In genomic region chr1:116128669-116129068, GRCh38 we compare ENCODE assay signal across 12 cellular contexts. TPM values are rescaled to one million over a fixed set of nuclear protein-coding genes. Genes with fewer than 3 reads are reported as not detected.
DNase-seq lines count a peak whose midpoint lies in the region; ATAC-seq and TF ChIP-seq lines count a peak whose summit lies in the region.
"Had no signal": no experiment of that assay in that cellular context is flagged by ENCODE, and none has a peak within 500 bp of the region (broad histone marks: within the 10 kb centered on the region; RNA-seq: fewer than 3 reads in every experiment).

No MANE protein-coding gene starts in this region.

- CTCF ChIA-PET in activated naive CD4-positive, alpha-beta T cell treated with anti-CD3 and anti-CD28 coated beads, Interleukin-2, amount 10 ng/mL, durations not matched to agents 7 days and 5 days (lab: Charles Lee) = no interaction called here

- DNase-seq in stimulated activated CD4-positive, alpha-beta T cell treated with anti-CD3 and anti-CD28 coated beads, Interleukin-12 subunit alpha, Interleukin-12 subunit beta, amount 100 ng/mL, for 24 hours (ENCODE audit: low read depth in 2 of 2) = peak; percentile 18 to 24
- DNase-seq in stimulated activated CD4-positive, alpha-beta T cell treated with anti-CD3 and anti-CD28 coated beads, Interleukin-12 subunit alpha, Interleukin-12 subunit beta, amount 100 ng/mL, for 4 hours = no peak
- DNase-seq in activated naive CD4-positive, alpha-beta T cell treated with anti-CD3 and anti-CD28 coated beads, Interleukin-2, amount 10 ng/mL, durations not matched to agents 7 days and 5 days = peak; percentile 34
- DNase-seq in stimulated activated CD4-positive, alpha-beta T cell treated with anti-CD3 and anti-CD28 coated beads, Interleukin-2, amount 100 ng/mL, for 4 hours (ENCODE audit: low read depth) = peak; percentile 51
- DNase-seq in C1 segment of cervical spinal cord (lab: John Stamatoyannopoulos, UW) (no peak), sigmoid colon (no peak), Kasumi-1 (lab: John Stamatoyannopoulos, UW) (no peak)
- DNase-seq: T-helper 9 cell had no signal

- no peak for ATAC-seq in GM18505 (IDR thresholded peaks at IDR 0.05; ENCODE audit: unreplicated experiment)
- ATAC-seq: gastroesophageal sphincter had no signal

- no peak overlapping the region for H3K4me3 Mint-ChIP-seq in activated naive CD4-positive, alpha-beta T cell treated with anti-CD3 and anti-CD28 coated beads, Interleukin-2, amount 10 ng/mL, durations not matched to agents 7 days and 5 days

- H3K27me3 ChIP-seq in sigmoid colon = peaks cover 0 to 10% (median 0%) of the 10 kb centered on the region in 3 donors

- H3K9me3 ChIP-seq in sigmoid colon = no peaks in the 10 kb centered on the region
- H3K9me3 ChIP-seq: gastroesophageal sphincter, thoracic aorta had no signal

- H3K27ac ChIP-seq in sigmoid colon = no peak overlapping the region
- H3K27ac ChIP-seq: gastroesophageal sphincter, thoracic aorta had no signal

- no peaks in the 10 kb centered on the region for H3K36me3 ChIP-seq in sigmoid colon
- H3K36me3 ChIP-seq: gastroesophageal sphincter, thoracic aorta had no signal

- H3K4me1 ChIP-seq in sigmoid colon = no peaks in the 10 kb centered on the region
- H3K4me1 ChIP-seq: gastroesophageal sphincter had no signal

- TF ChIP-seq CTCF in sigmoid colon (IDR thresholded peaks at IDR 0.05) = no peak

- H3K4me3 ChIP-seq in sigmoid colon = no peak overlapping the region
- H3K4me3 ChIP-seq: gastroesophageal sphincter, thoracic aorta had no signal

- H3K9me3 Mint-ChIP-seq in activated naive CD4-positive, alpha-beta T cell treated with anti-CD3 and anti-CD28 coated beads, Interleukin-2, amount 10 ng/mL, durations not matched to agents 7 days and 5 days = no peaks in the 10 kb centered on the region

- TF ChIP-seq POLR2A in sigmoid colon (IDR thresholded peaks at IDR 0.05) = no peak
- no peak for TF ChIP-seq POLR2A in GM18505 (IDR thresholded peaks at IDR 0.05; ENCODE audit: borderline replicate concordance, extremely low read depth, insufficient read depth, insufficient read length)

- H3K27me3 Mint-ChIP-seq in activated naive CD4-positive, alpha-beta T cell treated with anti-CD3 and anti-CD28 coated beads, Interleukin-2, amount 10 ng/mL, durations not matched to agents 7 days and 5 days = peaks cover 18% of the 10 kb centered on the region

- no peaks in the 10 kb centered on the region for H3K36me3 Mint-ChIP-seq in activated naive CD4-positive, alpha-beta T cell treated with anti-CD3 and anti-CD28 coated beads, Interleukin-2, amount 10 ng/mL, durations not matched to agents 7 days and 5 days

- WGBS in sigmoid colon, 2 donors = 76 to 93% methylated on average over 3 of the region's 3 CpGs

- peaks cover 32% of the 10 kb centered on the region for H3K4me1 Mint-ChIP-seq in activated naive CD4-positive, alpha-beta T cell treated with anti-CD3 and anti-CD28 coated beads, Interleukin-2, amount 10 ng/mL, durations not matched to agents 7 days and 5 days

- TF ChIP-seq EP300 in sigmoid colon (IDR thresholded peaks at IDR 0.05) = no peak

- no peak overlapping the region for H3K27ac Mint-ChIP-seq in activated naive CD4-positive, alpha-beta T cell treated with anti-CD3 and anti-CD28 coated beads, Interleukin-2, amount 10 ng/mL, durations not matched to agents 7 days and 5 days

- intact Hi-C loops in sigmoid colon (cut with DNase I) = no loop called here

RNA-seq across cellular contexts. Expression of gene MAB21L3, which starts 17.5 kb away (rescaled TPM):
- under 1 TPM in 2 of 4 donors, not detected in 2; under 0.01 to 0.28 TPM for total RNA-seq in sigmoid colon
- 1 to 10 TPM; 1.1 to 2.3 (median 1.2) TPM for polyA plus RNA-seq in sigmoid colon
- total RNA-seq: posterior vena cava, thoracic aorta had no signal

Comparison
In these comparisons a context has a peak if more than half of its experiments do, and no peak if none do; other contexts are left out.
1. DNase-seq: peak in stimulated activated CD4-positive, alpha-beta T cell treated with anti-CD3 and anti-CD28 coated beads, Interleukin-12 subunit alpha, Interleukin-12 subunit beta, amount 100 ng/mL, for 24 hours (2 of 2), activated naive CD4-positive, alpha-beta T cell treated with anti-CD3 and anti-CD28 coated beads, Interleukin-2, amount 10 ng/mL, durations not matched to agents 7 days and 5 days (single experiment) and stimulated activated CD4-positive, alpha-beta T cell treated with anti-CD3 and anti-CD28 coated beads, Interleukin-2, amount 100 ng/mL, for 4 hours (single experiment); none in stimulated activated CD4-positive, alpha-beta T cell treated with anti-CD3 and anti-CD28 coated beads, Interleukin-12 subunit alpha, Interleukin-12 subunit beta, amount 100 ng/mL, for 4 hours (single experiment), C1 segment of cervical spinal cord (0 of 14), sigmoid colon (single experiment) and Kasumi-1 (0 of 2).